In the genomic region with DNA sequence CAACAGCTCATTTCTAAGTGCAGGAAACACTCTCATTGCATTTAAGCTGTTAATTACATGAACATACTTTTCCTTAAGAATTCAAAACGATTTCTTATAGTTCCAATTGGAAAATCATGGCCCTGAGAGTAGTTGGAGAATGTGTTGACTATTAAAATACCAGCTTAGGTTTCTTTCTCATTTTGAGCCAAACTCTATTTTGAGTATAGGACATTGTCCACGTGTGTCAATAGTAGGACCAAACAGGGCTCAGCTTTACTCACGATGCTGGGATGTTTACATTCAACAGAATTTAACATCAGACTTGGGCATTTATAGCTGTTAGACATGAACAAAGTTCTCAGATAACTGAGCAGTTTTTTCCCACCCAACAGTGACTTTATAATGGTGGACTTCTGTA, we compare ENCODE assay signal across 34 cellular contexts. TPM values are rescaled to one million over a fixed set of nuclear protein-coding genes. Genes with fewer than 3 reads are reported as not detected.
"Had no signal": no experiment of that assay in that cellular context is flagged by ENCODE, and none has a peak within 500 bp of the region (broad histone marks: within the 10 kb centered on the region; RNA-seq: fewer than 3 reads in every experiment).

No MANE protein-coding gene starts in this region.

- H3K36me3 ChIP-seq: adrenal gland, brain microvascular endothelial cell, colonic mucosa, gastroesophageal sphincter, heart right ventricle had no signal

- H3K27ac ChIP-seq: adrenal gland, brain microvascular endothelial cell, colonic mucosa, gastroesophageal sphincter, heart right ventricle, WERI-Rb-1 had no signal

- DNase-seq: activated CD4-positive, alpha-beta memory T cell treated with anti-CD3 and anti-CD28 coated beads for 36 hours; activated CD4-positive, alpha-beta T cell treated with anti-CD3 and anti-CD28 coated beads for 36 hours; activated CD4-positive, alpha-beta T cell treated with anti-CD3 and anti-CD28 coated beads, Interleukin-2, amount 10 ng/mL, durations not matched to agents 24 days and 14 days; activated CD4-positive, CD25-positive, alpha-beta regulatory T cell; activated CD4-positive, CD25-positive, alpha-beta regulatory T cell treated with anti-CD3 and anti-CD28 coated beads, Interleukin-2, amount 50 U/mL, for 72 hours; activated CD8-positive, alpha-beta memory T cell treated with anti-CD3 and anti-CD28 coated beads, Interleukin-2, amount 10 ng/mL, durations not matched to agents 7 days and 5 days; activated CD8-positive, alpha-beta memory T cell treated with anti-CD3 and anti-CD28 coated beads, Interleukin-2, amount 50 U/mL, for 4 hours; activated CD8-positive, alpha-beta T cell treated with anti-CD3 and anti-CD28 coated beads, Interleukin-2, amount 10 ng/mL, durations not matched to agents 7 days and 5 days; activated effector memory CD4-positive, alpha-beta T cell treated with anti-CD3 and anti-CD28 coated beads, Interleukin-2, amount 50 U/mL, for 16 hours; activated naive CD4-positive, alpha-beta T cell treated with anti-CD3 and anti-CD28 coated beads for 36 hours; activated naive CD8-positive, alpha-beta T cell treated with anti-CD3 and anti-CD28 coated beads for 36 hours; activated naive CD8-positive, alpha-beta T cell treated with anti-CD3 and anti-CD28 coated beads, Interleukin-2, amount 50 U/mL, for 24 hours; activated T-cell treated with anti-CD3 and anti-CD28 coated beads, Interleukin-2, amount 50 U/mL, for 1 hour; activated T-cell treated with anti-CD3 and anti-CD28 coated beads, Interleukin-2, amount 50 U/mL, for 48 hours; adrenal gland; amygdala; brain microvascular endothelial cell; caudate nucleus; colonic mucosa; effector memory CD4-positive, alpha-beta T cell; endodermal cell; foreskin fibroblast; heart right ventricle; T-helper 1 cell; T-helper 17 cell; T1000; WERI-Rb-1 had no signal

- ATAC-seq: activated CD4-positive, alpha-beta T cell treated with anti-CD3 and anti-CD28 coated beads for 36 hours; activated CD8-positive, alpha-beta memory T cell treated with anti-CD3 and anti-CD28 coated beads, Interleukin-2, amount 10 ng/mL, durations not matched to agents 7 days and 5 days; activated CD8-positive, alpha-beta T cell treated with anti-CD3 and anti-CD28 coated beads, Interleukin-2, amount 10 ng/mL, durations not matched to agents 7 days and 5 days; activated naive CD8-positive, alpha-beta T cell treated with anti-CD3 and anti-CD28 coated beads, Interleukin-2, amount 50 U/mL, for 24 hours; esophagus mucosa; gastroesophageal sphincter; heart right ventricle; T-helper 17 cell had no signal

- H3K4me3 ChIP-seq: adrenal gland, colonic mucosa, gastroesophageal sphincter, heart right ventricle had no signal

- H3K4me1 ChIP-seq: adrenal gland, colonic mucosa, gastroesophageal sphincter, heart right ventricle had no signal

- H3K27me3 ChIP-seq: adrenal gland, brain microvascular endothelial cell, colonic mucosa, gastroesophageal sphincter, heart right ventricle had no signal

- H3K9me3 ChIP-seq: adrenal gland, colonic mucosa, gastroesophageal sphincter had no signal

RNA-seq across cellular contexts. Expression of gene ADCY2, which starts 39.6 kb away (rescaled TPM):
- total RNA-seq: activated CD4-positive, alpha-beta memory T cell treated with anti-CD3 and anti-CD28 coated beads for 36 hours; activated CD4-positive, alpha-beta T cell treated with anti-CD3 and anti-CD28 coated beads for 36 hours; activated CD4-positive, alpha-beta T cell treated with anti-CD3 and anti-CD28 coated beads, Interleukin-2, amount 10 ng/mL, durations not matched to agents 24 days and 14 days; activated CD8-positive, alpha-beta memory T cell treated with anti-CD3 and anti-CD28 coated beads for 36 hours; activated CD8-positive, alpha-beta memory T cell treated with anti-CD3 and anti-CD28 coated beads, Interleukin-2, amount 10 ng/mL, durations not matched to agents 7 days and 5 days; activated CD8-positive, alpha-beta T cell treated with anti-CD3 and anti-CD28 coated beads, Interleukin-2, amount 10 ng/mL, durations not matched to agents 7 days and 5 days; activated naive CD4-positive, alpha-beta T cell treated with anti-CD3 and anti-CD28 coated beads for 36 hours; activated naive CD8-positive, alpha-beta T cell treated with anti-CD3 and anti-CD28 coated beads for 36 hours; activated T-helper 1 cell treated with anti-CD3 and anti-CD28 coated beads, Interleukin-12 subunit alpha, Interleukin-12 subunit beta, Interleukin-2, Interleukin-4 antibody, amounts not matched to agents 30 ng/mL and 10 ng/mL and 1 ng/mL, durations not matched to agents 14 hours and 24 hours and 36 hours; activated T-helper 2 cell treated with anti-CD3 and anti-CD28 coated beads, Interferon-gamma antibody, Interleukin-2, Interleukin-4, amounts not matched to agents 10 μg/mL and 5 μg/mL and 100 μg/mL, durations not matched to agents 14 hours and 24 hours and 36 hours; dermis microvascular lymphatic vessel endothelial cell; glomerular endothelial cell; T-helper 17 cell had no signal
